1 cellular context compared by ENCODE assay signal in genomic region chr11:65662802-65663633, GRCh38.
TF ChIP-seq lines count a peak whose summit lies in the region.

RELA (minus strand) TSS chr11:65662916; CDS start chr11:65662832, 84 bp downstream.

TF ChIP-seq in HepG2, 621 proteins besides CTCF, POLR2A, EP300 and RAD21 (continued from another document):
- TF ChIP-seq MXD1 (CRISPR knock-in tag; IDR thresholded peaks at IDR 0.05) (no peak; the same call in 1 of the 2 replicates), KDM4B (CRISPR knock-in tag; IDR thresholded peaks at IDR 0.05) (no peak), HMGA1 (CRISPR knock-in tag; conservative IDR thresholded peaks at IDR 0.05) (no peak), PAXIP1 (CRISPR knock-in tag; conservative IDR thresholded peaks at IDR 0.05) (peak; percentile 50), ZNF572 (CRISPR knock-in tag; IDR thresholded peaks at IDR 0.05) (no peak), GATA4 (IDR thresholded peaks at IDR 0.05; ENCODE audit: borderline replicate concordance, low read depth) (no peak), ZSCAN22 (CRISPR knock-in tag; IDR thresholded peaks at IDR 0.05) (no peak), IKZF4 (CRISPR knock-in tag; IDR thresholded peaks at IDR 0.05; ENCODE audit: borderline replicate concordance, low read depth, not compliant biosample characterization) (no peak), KLF9 (CRISPR knock-in tag; IDR thresholded peaks at IDR 0.05; ENCODE audit: low read depth) (no peak; the same call in 1 of the 2 replicates), HDAC2 (CRISPR knock-in tag; IDR thresholded peaks at IDR 0.05) (peak; percentile 56), ZNF160 (CRISPR knock-in tag; IDR thresholded peaks at IDR 0.05) (no peak), CENPT (CRISPR knock-in tag; IDR thresholded peaks at IDR 0.05; ENCODE audit: low read depth) (no peak), ZC3H13 (CRISPR knock-in tag; IDR thresholded peaks at IDR 0.05) (no peak), ZNF788 (CRISPR knock-in tag; IDR thresholded peaks at IDR 0.05; ENCODE audit: borderline replicate concordance) (no peak; the same call in 1 of the 2 replicates), ZNF761 (CRISPR knock-in tag; conservative IDR thresholded peaks at IDR 0.05) (peak; percentile 85; the same call in 1 of the 2 replicates), MTF2 (CRISPR knock-in tag; IDR thresholded peaks at IDR 0.05; ENCODE audit: borderline replicate concordance) (no peak), XRCC5 (optimal IDR thresholded peaks at IDR 0.05; ENCODE audit: low read length) (no peak), RXRA (CRISPR knock-in tag; IDR thresholded peaks at IDR 0.05) (0 out of 2 replicates have a peak, but pooled peaks have one; percentile 18), ZNF652 (CRISPR knock-in tag; IDR thresholded peaks at IDR 0.05; ENCODE audit: borderline replicate concordance, low read depth) (no peak), ZSCAN12 (CRISPR knock-in tag; IDR thresholded peaks at IDR 0.05) (0 out of 2 replicates have a peak, but pooled peaks have one; percentile 32), SMAD9 (CRISPR knock-in tag; IDR thresholded peaks at IDR 0.05) (no peak), ZNF615 (CRISPR knock-in tag; IDR thresholded peaks at IDR 0.05; ENCODE audit: borderline replicate concordance) (no peak), ZNF207 (IDR thresholded peaks at IDR 0.05; ENCODE audit: borderline replicate concordance) (no peak), BATF2 (CRISPR knock-in tag; IDR thresholded peaks at IDR 0.05) (no peak), AFF4 (CRISPR knock-in tag; IDR thresholded peaks at IDR 0.05) (no peak), GMEB1 (CRISPR knock-in tag; IDR thresholded peaks at IDR 0.05; ENCODE audit: borderline replicate concordance) (peak; percentile 40; the same call in 1 of the 2 replicates), HOXA7 (CRISPR knock-in tag; IDR thresholded peaks at IDR 0.05) (no peak), HIVEP1 (CRISPR knock-in tag; IDR thresholded peaks at IDR 0.05) (peak; percentile 59; the same call in 1 of the 2 replicates)
